9 cellular contexts compared by ENCODE assay signal in genomic region chr14:76678244-76678643, GRCh38.
"Had no signal": no experiment of that assay in that cellular context is flagged by ENCODE, and none has a peak within 500 bp of the region (broad histone marks: within the 10 kb centered on the region; RNA-seq: fewer than 3 reads in every experiment).

No MANE protein-coding gene starts in this region.

- H3K27ac Mint-ChIP-seq: GM23338, H9, HFFc6 had no signal

- H3K4me1 ChIP-seq: HAP-1 had no signal

- DNase-seq: GM23248, GOT3, H7, H9, HCEC 1CT, HFFc6 had no signal

- H3K4me3 Mint-ChIP-seq: GM23338, H9, HFFc6 had no signal

- H3K27ac ChIP-seq: GM23248 had no signal

- H3K4me3 ChIP-seq: GM23248, GM23338, HAP-1 had no signal

- ATAC-seq: GM23338, HCT116 had no signal
